17 cellular contexts compared by ENCODE assay signal in the genomic region with DNA sequence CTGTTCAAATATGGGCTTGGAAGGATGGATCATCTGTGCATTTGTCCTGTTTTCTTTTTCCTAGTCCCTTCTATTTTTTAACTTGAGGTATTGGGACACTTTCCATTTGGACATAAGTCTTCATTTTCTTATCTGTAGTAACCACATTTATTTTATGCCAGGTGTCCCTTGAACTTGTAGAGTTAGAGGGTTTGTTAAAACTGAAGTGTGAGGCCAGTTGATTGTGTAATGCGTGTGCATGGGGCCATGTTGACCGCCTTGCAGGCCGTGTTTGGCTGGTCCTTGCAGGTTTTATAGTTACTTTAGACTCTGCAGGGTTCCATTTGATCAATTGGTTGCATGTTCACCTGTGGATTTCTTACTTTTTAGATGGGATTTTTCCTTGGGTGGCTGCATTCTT. TPM values are rescaled to one million over a fixed set of nuclear protein-coding genes. Genes with fewer than 3 reads are reported as not detected.
DNase-seq lines count a peak whose midpoint lies in the region; ATAC-seq and TF ChIP-seq lines count a peak whose summit lies in the region.
"Had no signal": no experiment of that assay in that cellular context is flagged by ENCODE, and none has a peak within 500 bp of the region (broad histone marks: within the 10 kb centered on the region; RNA-seq: fewer than 3 reads in every experiment).

No MANE protein-coding gene starts in this region.

- no peak for TF ChIP-seq POLR2A in gastroesophageal sphincter (IDR thresholded peaks at IDR 0.05)

- H3K27ac Mint-ChIP-seq in activated T-cell treated with anti-CD3 and anti-CD28 coated beads, Interleukin-2, amount 50 U/mL, for 72 hours: peak overlapping the region; percentile 81

- peaks cover 0 to 2% of the 10 kb centered on the region in 2 donors for H3K9me3 Mint-ChIP-seq in activated T-cell treated with anti-CD3 and anti-CD28 coated beads, Interleukin-2, amount 50 U/mL, for 72 hours
- H3K9me3 Mint-ChIP-seq in activated T-cell treated with anti-CD3 and anti-CD28 coated beads, Interleukin-2, amount 50 U/mL, for 4 hours: no peaks in the 10 kb centered on the region

- H3K4me3 ChIP-seq in LNCaP clone FGC (ENCODE audit: low read depth, low read length) (peak overlapping the region; percentile 36), gastroesophageal sphincter (no peak overlapping the region), skin epidermis (no peak overlapping the region)
- H3K4me3 ChIP-seq: mucosa of descending colon, thoracic aorta had no signal

- H3K27me3 Mint-ChIP-seq in activated T-cell treated with anti-CD3 and anti-CD28 coated beads, Interleukin-2, amount 50 U/mL, for 72 hours (ENCODE audit: low read depth): no peaks in the 10 kb centered on the region
- H3K27me3 Mint-ChIP-seq in activated T-cell treated with anti-CD3 and anti-CD28 coated beads, Interleukin-2, amount 50 U/mL, for 4 hours (ENCODE audit: low read depth): no peaks in the 10 kb centered on the region

- H3K4me3 Mint-ChIP-seq in activated T-cell treated with anti-CD3 and anti-CD28 coated beads, Interleukin-2, amount 50 U/mL, for 72 hours: peak overlapping the region in 1 of 2 donors; percentile 20
- no peak overlapping the region for H3K4me3 Mint-ChIP-seq in activated T-cell treated with anti-CD3 and anti-CD28 coated beads, Interleukin-2, amount 50 U/mL, for 4 hours

- no peaks in the 10 kb centered on the region for H3K9me3 ChIP-seq in gastroesophageal sphincter
- H3K9me3 ChIP-seq: mucosa of descending colon, thoracic aorta had no signal

- no peak for TF ChIP-seq EP300 in gastroesophageal sphincter (IDR thresholded peaks at IDR 0.05)

- ATAC-seq in activated T-cell treated with anti-CD3 and anti-CD28 coated beads, Interleukin-2, amount 50 U/mL, for 72 hours (replicated peaks in 1 of 2): no peak
- no peak for ATAC-seq in activated T-cell treated with anti-CD3 and anti-CD28 coated beads, Interleukin-2, amount 50 U/mL, for 4 hours
- ATAC-seq in gastroesophageal sphincter (no peak), omental fat pad (ENCODE audit: low FRiP score) (no peak)

- H3K36me3 ChIP-seq in gastroesophageal sphincter: peaks cover 0 to 79% of the 10 kb centered on the region in 2 donors

- WGBS in gastroesophageal sphincter (ENCODE audit: low coverage in 1 of 2), 2 donors: 77 to 100% methylated on average over 3 of the region's 3 CpGs

- peaks cover 54% of the 10 kb centered on the region for H3K4me1 Mint-ChIP-seq in activated T-cell treated with anti-CD3 and anti-CD28 coated beads, Interleukin-2, amount 50 U/mL, for 72 hours (ENCODE audit: low read depth)
- H3K4me1 Mint-ChIP-seq in activated T-cell treated with anti-CD3 and anti-CD28 coated beads, Interleukin-2, amount 50 U/mL, for 4 hours (ENCODE audit: low read depth): peaks cover 48% of the 10 kb centered on the region

- DNase-seq in activated T-cell treated with anti-CD3 and anti-CD28 coated beads, Interleukin-2, amount 50 U/mL, for 72 hours: no peak
- no peak for DNase-seq in activated T-cell treated with anti-CD3 and anti-CD28 coated beads, Interleukin-2, amount 50 U/mL, for 4 hours
- DNase-seq in LNCaP clone FGC (ENCODE audit: low read depth) (no peak), mucosa of gallbladder (ENCODE audit: low spot score) (no peak), activated gamma-delta T cell treated with Interleukin-2 at 50 U/mL for 16 hours (no peak), omental fat pad (ENCODE audit: low spot score) (no peak)
- DNase-seq: activated CD8-positive, alpha-beta memory T cell treated with anti-CD3 and anti-CD28 coated beads, Interleukin-2, amount 50 U/mL, for 4 hours; Kasumi-1; mucosa of descending colon; NCI-H187; NCI-H510A; stimulated activated CD4-positive, alpha-beta T cell treated with anti-CD3 and anti-CD28 coated beads, Interleukin-15, amount 100 ng/mL, for 24 hours; WERI-Rb-1 had no signal

- peaks cover 26 to 61% of the 10 kb centered on the region in 2 donors for H3K36me3 Mint-ChIP-seq in activated T-cell treated with anti-CD3 and anti-CD28 coated beads, Interleukin-2, amount 50 U/mL, for 72 hours (ENCODE audit: insufficient read depth in 2 of 2)
- peaks cover 49% of the 10 kb centered on the region for H3K36me3 Mint-ChIP-seq in activated T-cell treated with anti-CD3 and anti-CD28 coated beads, Interleukin-2, amount 50 U/mL, for 4 hours (ENCODE audit: insufficient read depth)

- TF ChIP-seq CTCF in LNCaP clone FGC (IDR thresholded peaks at IDR 0.05; ENCODE audit: control insufficient read depth, extremely low read depth, insufficient read depth) (no peak), gastroesophageal sphincter (IDR thresholded peaks at IDR 0.05) (no peak), omental fat pad (IDR thresholded peaks at IDR 0.05) (no peak)

- peaks cover 6 to 73% (median 8%) of the 10 kb centered on the region in 3 donors for H3K4me1 ChIP-seq in gastroesophageal sphincter

- no peaks in the 10 kb centered on the region for H3K27me3 ChIP-seq in gastroesophageal sphincter

- H3K27ac ChIP-seq in gastroesophageal sphincter (peak overlapping the region; percentile 46 to 84 (median 78)), skin epidermis (peak overlapping the region in 17 of 21 experiments; percentile 16 to 81 (median 58))
- H3K27ac ChIP-seq: HL-60, thoracic aorta, WERI-Rb-1 had no signal

RNA-seq across cellular contexts. Expression of a gene that starts 21.0 kb away (rescaled TPM):
- total RNA-seq in activated T-cell treated with anti-CD3 and anti-CD28 coated beads, Interleukin-2, amount 50 U/mL, for 72 hours: 100 to 1,000 TPM; 232 to 254 TPM
- total RNA-seq in activated T-cell treated with anti-CD3 and anti-CD28 coated beads, Interleukin-2, amount 50 U/mL, for 4 hours: 100 to 1,000 TPM in 1 of 3 donors, 10 to 100 TPM in 2; 90.0 to 112 (median 99.3) TPM
- total RNA-seq in gastroesophageal sphincter (100 to 1,000 TPM; 134 to 157 (median 153) TPM), mucosa of gallbladder (57.4 TPM), omental fat pad (10 to 100 TPM; 36.5 to 50.7 (median 49.2) TPM)

RNA-seq across cellular contexts. Expression of a gene that starts 38.1 kb away (rescaled TPM):
- total RNA-seq in activated T-cell treated with anti-CD3 and anti-CD28 coated beads, Interleukin-2, amount 50 U/mL, for 72 hours: 10 to 100 TPM; 76.0 to 84.0 TPM
- total RNA-seq in activated T-cell treated with anti-CD3 and anti-CD28 coated beads, Interleukin-2, amount 50 U/mL, for 4 hours: 10 to 100 TPM; 77.7 to 91.6 (median 90.4) TPM
- total RNA-seq in gastroesophageal sphincter (10 to 100 TPM; 22.5 to 28.7 (median 24.9) TPM), mucosa of gallbladder (45.1 TPM), omental fat pad (10 to 100 TPM; 13.1 to 20.9 (median 18.0) TPM)
